Comparison of ENCODE assay signal across 14 cellular contexts in genomic region chr7:47690902-47691558, GRCh38.
A peak's percentile ranks its signal among the peaks of the same experiment; 100 is the strongest.
DNase-seq lines count a peak whose midpoint lies in the region; ATAC-seq and TF ChIP-seq lines count a peak whose summit lies in the region.
"Had no signal": no experiment of that assay in that cellular context is flagged by ENCODE, and none has a peak within 500 bp of the region (broad histone marks: within the 10 kb centered on the region; RNA-seq: fewer than 3 reads in every experiment).

No MANE protein-coding gene starts in this region.

- peak; percentile 44 for DNase-seq in HS-5 (ENCODE audit: low read depth)
- peak in 1 of 4 donors; percentile 18 for DNase-seq in body of pancreas
- peak; percentile 49 for DNase-seq in left kidney (ENCODE audit: low read depth, low spot score)
- no peak for DNase-seq in transverse colon
- DNase-seq in NCI-H82 treated with DMSO at 0.1 percent for 48 hours (lab: John Stamatoyannopoulos, UW; ENCODE audit: unreplicated experiment), result no peak
- DNase-seq in GM23338 (ENCODE audit: low spot score), result no peak
- DNase-seq: DMS79 treated with DMSO at 0.1 percent for 48 hours, gastrocnemius medialis, RPMI8226 had no signal

- no peaks in the 10 kb centered on the region for H3K79me2 ChIP-seq in GM23338 (replicated peaks; ENCODE audit: insufficient read depth)

- in situ Hi-C loops in transverse colon (cut with MboI; ENCODE audit: low pct_ligation_motif_present in 1 of 4, low pct_unique_long_range_greater_than_20kb in 1 of 4, low sequenced_read_pairs in 3 of 4), result no loop called here

- TF ChIP-seq POLR2A in body of pancreas (IDR thresholded peaks at IDR 0.05) (no peak), transverse colon (IDR thresholded peaks at IDR 0.05) (no peak)

- H3K27ac ChIP-seq in body of pancreas, result no peak overlapping the region
- peak overlapping the region in 3 of 4 donors; percentile 19 to 45 (median 29) for H3K27ac ChIP-seq in transverse colon
- H3K27ac ChIP-seq in GM23338 (ENCODE audit: low read depth), result no peak overlapping the region
- H3K27ac ChIP-seq: cardiac muscle cell, gastrocnemius medialis, KMS-11 had no signal

- H3K4me2 ChIP-seq in GM23338, result no peak overlapping the region
- H3K4me2 ChIP-seq: KMS-11 had no signal

- TF ChIP-seq CTCF in body of pancreas (IDR thresholded peaks at IDR 0.05), result no peak
- TF ChIP-seq CTCF in transverse colon (IDR thresholded peaks at IDR 0.05), result no peak
- no peak for TF ChIP-seq CTCF in GM23338 (conservative IDR thresholded peaks at IDR 0.05; ENCODE audit: low read depth in 2 of 2)

- intact Hi-C loops in body of pancreas (cut with DNase I) (no loop called here), transverse colon (cut with DNase I; ENCODE audit: low total_unique reads) (no loop called here)

- peaks cover 5% of the 10 kb centered on the region; the same call in 2 of the 3 replicates for H3K4me1 Mint-ChIP-seq in GM23338

- H3K27me3 ChIP-seq in body of pancreas (no peaks in the 10 kb centered on the region), transverse colon (no peaks in the 10 kb centered on the region), GM23338 (ENCODE audit: insufficient read depth) (no peaks in the 10 kb centered on the region)
- H3K27me3 ChIP-seq: cardiac muscle cell, gastrocnemius medialis, right atrium auricular region had no signal

- no peaks in the 10 kb centered on the region for H3K36me3 Mint-ChIP-seq in GM23338 (ENCODE audit: low read depth)

- H3K36me3 ChIP-seq in body of pancreas (replicated peaks in 1 of 2; ENCODE audit: insufficient read depth in 1 of 2, low read depth in 2 of 2), result no peaks in the 10 kb centered on the region
- no peaks in the 10 kb centered on the region for H3K36me3 ChIP-seq in transverse colon
- no peaks in the 10 kb centered on the region for H3K36me3 ChIP-seq in GM23338 (ENCODE audit: insufficient read depth)
- H3K36me3 ChIP-seq: cardiac muscle cell, gastrocnemius medialis, right atrium auricular region had no signal

- H3K4me3 Mint-ChIP-seq in GM23338, result no peak overlapping the region

- no peaks in the 10 kb centered on the region for H3F3A ChIP-seq in GM23338 (replicated peaks; ENCODE audit: low read depth)

- H3K27me3 Mint-ChIP-seq in GM23338 (ENCODE audit: insufficient read depth, low read depth, poor library complexity), result peaks cover 3% of the 10 kb centered on the region

- H3K4me1 ChIP-seq in body of pancreas (no peaks in the 10 kb centered on the region), transverse colon (peaks cover 0 to 9% (median 0%) of the 10 kb centered on the region in 4 donors), GM23338 (ENCODE audit: insufficient read depth) (no peaks in the 10 kb centered on the region)
- H3K4me1 ChIP-seq: gastrocnemius medialis had no signal

- H3K27ac Mint-ChIP-seq in GM23338, result no peak overlapping the region

- TF ChIP-seq EP300 in transverse colon (IDR thresholded peaks at IDR 0.05; ENCODE audit: low read depth), result no peak

- 49 to 60% methylated on average over 3 of the region's 3 CpGs for WGBS in body of pancreas, 2 donors
- 35 to 70% methylated on average over 3 of the region's 3 CpGs for WGBS in transverse colon (ENCODE audit: low coverage in 1 of 2), 2 donors

- no peaks in the 10 kb centered on the region for H3K9me3 Mint-ChIP-seq in GM23338

- H3K4me3 ChIP-seq in body of pancreas, result no peak overlapping the region
- H3K4me3 ChIP-seq in transverse colon, result no peak overlapping the region
- H3K4me3 ChIP-seq in GM23338, result no peak overlapping the region
- H3K4me3 ChIP-seq: cardiac muscle cell, gastrocnemius medialis, lung, right atrium auricular region had no signal

- H2AFZ ChIP-seq in GM23338, result no peak overlapping the region

- H4K20me1 ChIP-seq in GM23338 (replicated peaks; ENCODE audit: insufficient read depth), result no peaks in the 10 kb centered on the region

- H3K9me2 ChIP-seq in GM23338 (ENCODE audit: insufficient read depth), result peaks cover 2% of the 10 kb centered on the region; the same call in 1 of the 2 replicates

- H3K9me3 ChIP-seq in body of pancreas (no peaks in the 10 kb centered on the region), transverse colon (no peaks in the 10 kb centered on the region)
- H3K9me3 ChIP-seq: gastrocnemius medialis, right atrium auricular region had no signal

- peak; percentile 15 for ATAC-seq in body of pancreas
- ATAC-seq in GM23338, result no peak
- no peak for ATAC-seq in GM18873 (IDR thresholded peaks at IDR 0.05; ENCODE audit: low FRiP score, unreplicated experiment)

TF ChIP-seq in GM23338, 12 proteins besides CTCF, POLR2A, EP300 and RAD21:
- TF ChIP-seq ZNF462 (CRISPR knock-in tag; IDR thresholded peaks at IDR 0.05), result no peak
- no peak for TF ChIP-seq CREB1 (CRISPR knock-in tag; IDR thresholded peaks at IDR 0.05; ENCODE audit: low read depth)
- TF ChIP-seq ZNF114 (CRISPR knock-in tag; IDR thresholded peaks at IDR 0.05), result no peak
- TF ChIP-seq ZNF331 (CRISPR knock-in tag; IDR thresholded peaks at IDR 0.05; ENCODE audit: low read depth), result no peak
- no peak for TF ChIP-seq NANOG (IDR thresholded peaks at IDR 0.05; ENCODE audit: borderline replicate concordance)
- no peak for TF ChIP-seq EZH2phosphoT487 (IDR thresholded peaks at IDR 0.05; ENCODE audit: unreplicated experiment)
- TF ChIP-seq ETS1 (IDR thresholded peaks at IDR 0.05), result no peak
- no peak for TF ChIP-seq EZH2 (IDR thresholded peaks at IDR 0.05; ENCODE audit: low read depth, unreplicated experiment)
TF ChIP-seq in GM23338: peak in this region for 0.

Comparison
In these comparisons a context has a peak if more than half of its experiments do, and no peak if none do; other contexts are left out.
1. DNase-seq: peak in HS-5 (single experiment) and left kidney (single experiment); none in transverse colon (single experiment), NCI-H82 treated with DMSO at 0.1 percent for 48 hours (single experiment) and GM23338 (single experiment).
2. H3K27ac ChIP-seq: peak in transverse colon (3 of 4); none in body of pancreas (0 of 4) and GM23338 (single experiment).